Comparison of ENCODE assay signal across 28 cellular contexts in the genomic region with DNA sequence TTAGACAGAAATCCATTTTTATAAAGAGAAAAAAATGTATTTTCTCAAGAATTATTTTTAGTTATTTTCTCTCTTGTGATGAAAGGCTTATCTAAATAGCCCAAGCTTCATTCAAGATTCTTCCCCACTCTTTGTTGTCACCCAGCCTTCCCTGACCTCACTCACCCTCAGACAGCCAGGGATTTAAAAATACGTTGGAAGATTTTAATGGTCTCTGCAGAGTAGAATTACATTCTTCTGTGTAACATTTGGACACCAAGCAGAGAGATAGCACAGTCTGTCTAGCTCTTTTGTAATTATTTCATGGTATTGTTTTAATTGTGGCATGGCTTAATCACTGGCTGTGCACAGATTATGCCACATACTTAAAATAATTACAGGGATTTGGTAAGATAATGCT.
"Had no signal": no experiment of that assay in that cellular context is flagged by ENCODE, and none has a peak within 500 bp of the region (broad histone marks: within the 10 kb centered on the region; RNA-seq: fewer than 3 reads in every experiment).

No MANE protein-coding gene starts in this region.

- DNase-seq: activated CD4-positive, alpha-beta T cell treated with anti-CD3 and anti-CD28 coated beads for 48 hours; activated CD4-positive, alpha-beta T cell treated with anti-CD3 and anti-CD28 coated beads, Interleukin-2, amount 50 U/mL, for 4 hours; activated CD4-positive, CD25-positive, alpha-beta regulatory T cell treated with anti-CD3 and anti-CD28 coated beads, Interleukin-2, amount 50 U/mL, for 72 hours; activated CD8-positive, alpha-beta memory T cell treated with anti-CD3 and anti-CD28 coated beads, Interleukin-2, amount 10 ng/mL, durations not matched to agents 7 days and 5 days; activated effector memory CD4-positive, alpha-beta T cell treated with anti-CD3 and anti-CD28 coated beads, Interleukin-2, amount 50 U/mL, for 16 hours; activated naive CD4-positive, alpha-beta T cell treated with Interleukin-2 at 50 U/mL for 16 hours; activated naive CD8-positive, alpha-beta T cell treated with anti-CD3 and anti-CD28 coated beads, Interleukin-2, amount 50 U/mL, for 24 hours; activated T-cell treated with anti-CD3 and anti-CD28 coated beads, Interleukin-2, amount 50 U/mL, for 4 hours; amniotic stem cell; body of pancreas; KG1; NCI-H1048; NCI-H146; NCI-H187 treated with DMSO at 0.1 percent for 48 hours; NCI-H2081 treated with DMSO at 0.1 percent for 48 hours; NCI-H446; NCI-H748 treated with DMSO at 0.1 percent for 48 hours; NK-92 treated with Interleukin-12 subunit alpha and Interleukin-12 subunit beta, amount 100 ng/mL, for 24 hours; OCI-M1; RPMI8226; SHP77; T-helper 17 cell; T-helper 9 cell had no signal

- H3K4me1 ChIP-seq: ascending aorta, body of pancreas had no signal

- H3K4me3 Mint-ChIP-seq: activated CD8-positive, alpha-beta memory T cell treated with anti-CD3 and anti-CD28 coated beads, Interleukin-2, amount 10 ng/mL, durations not matched to agents 7 days and 5 days; activated naive CD8-positive, alpha-beta T cell treated with anti-CD3 and anti-CD28 coated beads, Interleukin-2, amount 50 U/mL, for 24 hours; activated T-cell treated with anti-CD3 and anti-CD28 coated beads, Interleukin-2, amount 50 U/mL, for 4 hours; IgD-negative memory B cell; T-helper 17 cell; WTC11 had no signal

- H3K36me3 ChIP-seq: ascending aorta had no signal

- H3K4me1 Mint-ChIP-seq: activated CD8-positive, alpha-beta memory T cell treated with anti-CD3 and anti-CD28 coated beads, Interleukin-2, amount 10 ng/mL, durations not matched to agents 7 days and 5 days; activated naive CD8-positive, alpha-beta T cell treated with anti-CD3 and anti-CD28 coated beads, Interleukin-2, amount 50 U/mL, for 24 hours; IgD-negative memory B cell; T-helper 17 cell; WTC11 had no signal

- H3K27ac Mint-ChIP-seq: activated CD8-positive, alpha-beta memory T cell treated with anti-CD3 and anti-CD28 coated beads, Interleukin-2, amount 10 ng/mL, durations not matched to agents 7 days and 5 days; activated naive CD4-positive, alpha-beta T cell treated with anti-CD3 and anti-CD28 coated beads, Interleukin-2, amount 50 U/mL, for 72 hours; activated naive CD8-positive, alpha-beta T cell treated with anti-CD3 and anti-CD28 coated beads, Interleukin-2, amount 50 U/mL, for 24 hours; IgD-negative memory B cell; T-helper 17 cell; WTC11 had no signal

- H3K27me3 ChIP-seq: ascending aorta, body of pancreas had no signal

- H3K27me3 Mint-ChIP-seq: T-helper 17 cell had no signal

- H3K27ac ChIP-seq: ascending aorta, body of pancreas had no signal

- H3K4me3 ChIP-seq: ascending aorta, body of pancreas had no signal

- H3K36me3 Mint-ChIP-seq: activated CD8-positive, alpha-beta memory T cell treated with anti-CD3 and anti-CD28 coated beads, Interleukin-2, amount 10 ng/mL, durations not matched to agents 7 days and 5 days had no signal

- H3K9me3 ChIP-seq: ascending aorta had no signal

- ATAC-seq: activated CD8-positive, alpha-beta memory T cell treated with anti-CD3 and anti-CD28 coated beads, Interleukin-2, amount 10 ng/mL, durations not matched to agents 7 days and 5 days; activated naive CD4-positive, alpha-beta T cell treated with anti-CD3 and anti-CD28 coated beads, Interleukin-2, amount 50 U/mL, for 72 hours; activated naive CD8-positive, alpha-beta T cell treated with anti-CD3 and anti-CD28 coated beads, Interleukin-2, amount 50 U/mL, for 24 hours; activated T-cell treated with anti-CD3 and anti-CD28 coated beads, Interleukin-2, amount 50 U/mL, for 4 hours; body of pancreas; Panc1; T-helper 17 cell; WTC11 had no signal
